In the genomic region with DNA sequence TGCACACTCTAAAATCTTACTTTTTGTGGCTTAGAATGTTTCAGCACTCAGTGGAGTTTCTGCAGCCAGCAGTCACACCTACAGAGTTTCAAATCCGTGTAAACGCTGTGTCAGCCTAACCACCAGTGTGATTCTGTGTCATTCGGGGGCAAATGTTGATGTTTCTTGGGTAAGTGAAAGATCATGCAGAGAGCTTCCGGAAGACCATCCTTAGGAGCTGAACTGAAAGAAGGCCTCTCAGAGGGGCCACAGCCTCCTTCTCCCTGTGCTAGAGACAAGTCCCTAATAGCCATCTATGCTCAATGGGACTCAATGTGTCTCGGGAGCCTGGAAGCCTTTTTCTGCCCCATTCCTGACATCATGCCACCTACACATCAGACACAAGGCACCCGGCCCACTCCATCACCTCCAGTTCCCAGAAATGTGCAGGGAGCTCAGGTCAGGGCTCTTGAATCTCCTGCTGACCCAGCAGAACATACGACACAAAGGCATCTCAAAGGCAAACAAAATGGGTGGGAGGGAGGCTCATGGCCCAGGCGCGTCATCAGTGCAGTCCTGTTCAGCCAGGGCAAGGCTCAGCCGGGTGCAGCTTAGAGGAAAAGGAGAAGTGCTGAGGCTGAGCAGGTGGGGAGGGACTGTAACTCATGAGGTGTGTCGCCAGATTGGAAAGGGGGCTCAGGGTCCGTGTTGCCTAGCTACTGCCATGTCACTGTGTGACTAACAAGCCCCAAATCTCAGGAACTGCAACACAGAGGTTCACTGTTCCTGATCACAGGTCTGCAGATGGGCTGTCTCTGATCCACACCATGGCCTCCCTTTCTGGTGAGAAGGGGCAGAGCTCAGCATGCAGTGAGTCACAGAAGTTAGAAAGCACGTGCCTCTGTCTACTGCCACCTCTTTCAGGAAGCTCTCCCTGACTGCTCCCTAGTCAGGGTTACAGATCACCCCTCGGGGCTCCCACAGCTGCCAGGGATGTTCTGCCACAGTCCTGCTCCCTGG, we compare ENCODE assay signal across 8 cellular contexts.
A peak's percentile ranks its signal among the peaks of the same experiment; 100 is the strongest.
DNase-seq lines count a peak whose midpoint lies in the region; ATAC-seq and TF ChIP-seq lines count a peak whose summit lies in the region.

No MANE protein-coding gene starts in this region.

- H3K9me3 ChIP-seq in endodermal cell (ENCODE audit: control insufficient read depth, low read length): no peaks in the 10 kb centered on the region

- ATAC-seq in HG02943 (IDR thresholded peaks at IDR 0.05; ENCODE audit: low read depth, unreplicated experiment): peak; percentile 78

- H3K4me3 ChIP-seq in endodermal cell (ENCODE audit: low read length): no peak overlapping the region

- H3K27ac Mint-ChIP-seq in endodermal cell: peak overlapping the region; percentile 52

- 71 to 87% methylated on average over 7 to 14 of the region's 14 CpGs for WGBS in endodermal cell (ENCODE audit: insufficient coverage in 1 of 2, insufficient read length in 1 of 2), 2 experiments

- H3K9me3 Mint-ChIP-seq in endodermal cell: no peaks in the 10 kb centered on the region

- H3K9ac ChIP-seq in endodermal cell (ENCODE audit: extremely low read depth, low read length, poor library complexity, severe bottlenecking): no peak overlapping the region

- peaks cover 7% of the 10 kb centered on the region for H3K4me1 ChIP-seq in endodermal cell (ENCODE audit: control insufficient read depth, insufficient read depth, low read length)

- no peaks in the 10 kb centered on the region for H3K36me3 Mint-ChIP-seq in endodermal cell (ENCODE audit: low read depth)

- H3K4me3 Mint-ChIP-seq in endodermal cell: no peak overlapping the region

- no peak overlapping the region for H3K27ac ChIP-seq in endodermal cell (ENCODE audit: low read depth, low read length)

- no peak for TF ChIP-seq CTCF in endodermal cell (conservative IDR thresholded peaks at IDR 0.05)

- H3K27me3 ChIP-seq in endodermal cell (ENCODE audit: control insufficient read depth, insufficient read depth, low read length, poor library complexity, severe bottlenecking): no peaks in the 10 kb centered on the region

- H3K4me1 Mint-ChIP-seq in endodermal cell: peaks cover 6% of the 10 kb centered on the region

- DNase-seq in activated T-cell treated with anti-CD3 and anti-CD28 coated beads for 24 hours (ENCODE audit: low read depth): peak; percentile 57
- DNase-seq in activated T-cell treated with anti-CD3 and anti-CD28 coated beads for 4 hours: no peak
- peak; percentile 11 for DNase-seq in RKO (ENCODE audit: low spot score)
- no peak for DNase-seq in endodermal cell
- peak; percentile 50 to 60 (median 55) for DNase-seq in stimulated activated CD4-positive, alpha-beta T cell treated with anti-CD3 and anti-CD28 coated beads, TNF-alpha, amount 100 ng/mL, for 48 hours (ENCODE audit: low read depth in 3 of 3)
- DNase-seq in 8988T: no peak
- no peak for DNase-seq in SK-N-DZ (ENCODE audit: low spot score)

- H3K27me3 Mint-ChIP-seq in endodermal cell (ENCODE audit: insufficient read depth): no peaks in the 10 kb centered on the region

- H3K36me3 ChIP-seq in endodermal cell (ENCODE audit: control insufficient read depth, insufficient read depth, low read length): no peaks in the 10 kb centered on the region

Comparison
In these comparisons a context has a peak if more than half of its experiments do, and no peak if none do; other contexts are left out.
1. DNase-seq: peak in activated T-cell treated with anti-CD3 and anti-CD28 coated beads for 24 hours (single experiment), RKO (single experiment) and stimulated activated CD4-positive, alpha-beta T cell treated with anti-CD3 and anti-CD28 coated beads, TNF-alpha, amount 100 ng/mL, for 48 hours (3 of 3); none in activated T-cell treated with anti-CD3 and anti-CD28 coated beads for 4 hours (single experiment), endodermal cell (single experiment), 8988T (single experiment) and SK-N-DZ (single experiment).